ENCODE assay signal across 8 cellular contexts in the genomic region with DNA sequence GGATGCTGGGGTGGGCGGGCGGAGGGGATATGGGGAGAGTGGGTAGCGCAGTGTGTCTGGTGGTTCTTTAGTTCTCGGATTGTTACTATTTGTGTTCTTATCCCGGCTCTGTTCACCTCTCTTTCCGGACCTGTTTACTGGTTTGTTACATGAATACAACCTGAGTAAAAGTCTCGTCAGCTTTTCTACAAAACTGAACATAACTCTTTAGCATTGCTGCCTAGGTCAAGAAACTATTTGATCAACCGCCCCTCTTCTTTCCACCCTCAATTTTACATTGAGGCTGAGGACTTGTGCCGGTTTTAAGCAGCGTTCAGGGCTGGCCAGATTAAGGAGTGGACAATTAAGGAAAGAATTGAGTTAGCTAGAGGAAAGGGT. TPM values are rescaled to one million over a fixed set of nuclear protein-coding genes. Genes with fewer than 3 reads are reported as not detected.
DNase-seq lines count a peak whose midpoint lies in the region; ATAC-seq and TF ChIP-seq lines count a peak whose summit lies in the region.

No MANE protein-coding gene starts in this region.

- H2AFZ ChIP-seq in PC-9: peak overlapping the region; percentile 91

- POLR2A ChIA-PET in CD4-positive, alpha-beta T cell (lab: Charles Lee): interaction anchor here (0.6 kb wide), 1 partner anchor 1271 kb away, joined by 3 read pairs; no protein-coding TSS in a partner anchor
- POLR2A ChIA-PET in PC-9 (lab: Charles Lee; ENCODE audit: unreplicated experiment): no interaction called here

- H3K27me3 ChIP-seq in CD4-positive, alpha-beta T cell (ENCODE audit: control insufficient read depth, insufficient read depth, low read length): peaks cover 22% of the 10 kb centered on the region
- H3K27me3 ChIP-seq in PC-9 (ENCODE audit: insufficient read depth, low read depth): no peaks in the 10 kb centered on the region
- no peaks in the 10 kb centered on the region for H3K27me3 ChIP-seq in prostate gland (replicated peaks; ENCODE audit: insufficient read depth)

- ATAC-seq in CD4-positive, alpha-beta T cell (ENCODE audit: poor library complexity): no peak
- ATAC-seq in GM18519 (IDR thresholded peaks at IDR 0.05; ENCODE audit: low FRiP score, unreplicated experiment): no peak

- peak overlapping the region; percentile 91 for H3K4me3 ChIP-seq in PC-9
- H3K4me3 ChIP-seq in fibroblast of mammary gland (ENCODE audit: control insufficient read depth, low read depth, low read length): peak overlapping the region; percentile 99
- H3K4me3 ChIP-seq in prostate gland: peak overlapping the region; percentile 77 to 93

- H3K9me3 Mint-ChIP-seq in CD4-positive, alpha-beta T cell: no peaks in the 10 kb centered on the region

- H3K4me1 ChIP-seq in PC-9 (replicated peaks; ENCODE audit: insufficient read depth) (0 out of 2 replicates have a peak, but pooled peaks cover 8% of the 10 kb centered on the region), prostate gland (replicated peaks) (peaks cover 7% of the 10 kb centered on the region)

- TF ChIP-seq CTCF in CD4-positive, alpha-beta T cell (IDR thresholded peaks at IDR 0.05): no peak
- TF ChIP-seq CTCF in PC-9 (conservative IDR thresholded peaks at IDR 0.05): no peak
- TF ChIP-seq CTCF in fibroblast of mammary gland (conservative IDR thresholded peaks at IDR 0.05; ENCODE audit: control insufficient read depth, insufficient read depth, low read depth, low read length): no peak
- no peak for TF ChIP-seq CTCF in prostate gland (IDR thresholded peaks at IDR 0.05)
- no peak for TF ChIP-seq CTCF in GM10266 (IDR thresholded peaks at IDR 0.05; ENCODE audit: control insufficient read depth, insufficient read depth, low read depth, missing control alignments)

- peaks cover 25% of the 10 kb centered on the region; the same call in 1 of the 2 replicates for H3F3A ChIP-seq in PC-9 (ENCODE audit: insufficient read depth, low read depth)

- BruUV-seq in PC-9 (replicated peaks; lab: Mats Ljungman, UMichigan): no TSS peak

- no peak for DNase-seq in CD4-positive, alpha-beta T cell
- DNase-seq in PC-9 (no peak), fibroblast of mammary gland (ENCODE audit: low read depth) (no peak), prostate gland (ENCODE audit: low spot score) (no peak), mesenteric fat pad (ENCODE audit: low spot score) (no peak), GM10266 (ENCODE audit: extremely low spot score) (no peak), NCI-H2227 treated with DMSO at 0.1 percent for 48 hours (lab: John Stamatoyannopoulos, UW) (no peak)

- CTCF ChIA-PET in CD4-positive, alpha-beta T cell (lab: Charles Lee): interaction anchor here (1.0 kb wide), 1 partner anchor 255 kb away, joined by 3 read pairs; no protein-coding TSS in a partner anchor
- CTCF ChIA-PET in PC-9 (lab: Charles Lee): no interaction called here

- H3K4me3 Mint-ChIP-seq in CD4-positive, alpha-beta T cell: no peak overlapping the region

- H3K27me3 Mint-ChIP-seq in CD4-positive, alpha-beta T cell: peaks cover 24% of the 10 kb centered on the region

- H3K9me2 ChIP-seq in PC-9 (ENCODE audit: insufficient read depth): no peaks in the 10 kb centered on the region

- peak overlapping the region; percentile 99 for H3K4me2 ChIP-seq in PC-9

- peaks cover 31% of the 10 kb centered on the region for H3K36me3 Mint-ChIP-seq in CD4-positive, alpha-beta T cell (ENCODE audit: low read depth)

- H3K4me1 Mint-ChIP-seq in CD4-positive, alpha-beta T cell (ENCODE audit: low read depth): peaks cover 23% of the 10 kb centered on the region

- H3K9me3 ChIP-seq in CD4-positive, alpha-beta T cell (ENCODE audit: control insufficient read depth, low read length): no peaks in the 10 kb centered on the region
- no peaks in the 10 kb centered on the region for H3K9me3 ChIP-seq in PC-9 (ENCODE audit: insufficient read depth, low read depth)
- H3K9me3 ChIP-seq in prostate gland: no peaks in the 10 kb centered on the region

- no peak for TF ChIP-seq POLR2A in prostate gland (IDR thresholded peaks at IDR 0.05)

- intact Hi-C loops in CD4-positive, alpha-beta T cell (cut with DNase I, micrococcal nuclease): loop anchor here (5.0 to 10.0 kb wide), 3 partner anchors 423 to 543 kb away; a partner anchor contains a TSS
- intact Hi-C loops in PC-9 (cut with micrococcal nuclease; ENCODE audit: unreplicated experiment): loop anchor here (5.0 kb wide), 3 partner anchors 375 to 1300 kb away; a partner anchor contains a TSS
- intact Hi-C loops in prostate gland (cut with DNase I): no loop called here

- peak overlapping the region; percentile 86 for H3K27ac ChIP-seq in CD4-positive, alpha-beta T cell (ENCODE audit: low read depth, low read length)
- no peak overlapping the region for H3K27ac ChIP-seq in PC-9
- H3K27ac ChIP-seq in prostate gland: peak overlapping the region; percentile 84 to 86

- H3K36me3 ChIP-seq in PC-9 (ENCODE audit: low read depth) (peaks cover 9% of the 10 kb centered on the region; the same call in 1 of the 2 replicates), prostate gland (no peaks in the 10 kb centered on the region)

- H3K79me2 ChIP-seq in PC-9 (ENCODE audit: low read depth): peaks cover 20% of the 10 kb centered on the region

- H4K20me1 ChIP-seq in PC-9 (ENCODE audit: insufficient read depth): no peaks in the 10 kb centered on the region

- 1% methylated on average over 10 of the region's 10 CpGs for WGBS in prostate gland

- no peak overlapping the region for H3K27ac Mint-ChIP-seq in CD4-positive, alpha-beta T cell

RNA-seq across cellular contexts. Expression of gene ABT1, which starts 0.6 kb away (rescaled TPM):
- total RNA-seq in CD4-positive, alpha-beta T cell: 10 to 100 TPM; 39.8 to 40.4 TPM
- 16.8 and 19.5 TPM in 2 replicates for total RNA-seq in PC-9 (2021)
- 10 to 100 TPM; 15.7 to 19.7 TPM for total RNA-seq in prostate gland
- 12.0 TPM for total RNA-seq in mesenteric fat pad

RNA-seq across cellular contexts. Expression of gene HMGN4, which starts 59.2 kb away (rescaled TPM):
- 10 to 100 TPM; 22.7 to 24.8 TPM for total RNA-seq in CD4-positive, alpha-beta T cell
- 86.9 and 90.5 TPM in 2 replicates for total RNA-seq in PC-9 (2021)
- 10 to 100 TPM; 53.5 to 83.0 TPM for total RNA-seq in prostate gland
- 52.6 TPM for total RNA-seq in mesenteric fat pad
